8 cellular contexts compared by ENCODE assay signal in the genomic region with DNA sequence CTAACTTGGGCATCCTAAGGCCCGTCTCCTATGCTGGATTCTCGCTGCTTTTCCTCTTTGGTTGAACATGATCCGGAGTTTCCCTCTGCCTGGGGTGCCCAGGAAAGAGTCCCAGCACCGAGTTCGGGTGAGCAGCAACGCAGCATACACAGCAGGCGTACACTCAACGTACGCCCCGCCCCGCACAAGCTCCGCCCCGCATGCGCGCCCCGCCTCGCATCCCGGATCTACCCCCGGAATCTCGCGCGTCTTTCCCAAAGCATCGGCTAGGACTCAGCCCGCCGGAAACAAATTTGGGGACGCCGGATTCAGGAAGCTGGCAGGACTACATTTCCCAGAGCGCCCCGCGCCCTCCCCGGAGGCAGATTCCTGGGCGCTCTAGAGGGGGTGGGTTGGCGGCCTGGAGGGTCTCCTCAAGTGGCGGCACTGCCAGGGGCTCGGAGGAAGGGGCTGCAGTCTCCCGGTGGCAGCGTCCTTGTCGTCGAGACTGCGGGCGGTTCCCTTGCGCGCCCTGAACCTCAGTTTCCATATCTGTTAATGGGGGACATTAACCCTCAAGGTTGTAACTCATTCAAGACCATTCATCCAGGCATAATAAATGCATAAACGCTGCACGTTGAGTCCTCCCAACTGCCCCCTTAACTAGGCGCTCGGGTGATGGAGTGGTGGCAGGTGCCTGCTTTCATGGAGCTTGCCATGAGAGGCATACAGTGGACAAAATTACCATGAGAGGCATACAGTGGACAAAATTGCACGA. TPM values are rescaled to one million over a fixed set of nuclear protein-coding genes. Genes with fewer than 3 reads are reported as not detected.
A peak's percentile ranks its signal among the peaks of the same experiment; 100 is the strongest.
DNase-seq lines count a peak whose midpoint lies in the region; ATAC-seq and TF ChIP-seq lines count a peak whose summit lies in the region.

No MANE protein-coding gene starts in this region.

- intact Hi-C loops in activated CD4-positive, alpha-beta T cell treated with anti-CD3 and anti-CD28 coated beads for 36 hours (cut with DNase I, micrococcal nuclease), result loop anchor here (1.0 to 5.0 kb wide), 5 partner anchors 75 to 886 kb away; a partner anchor contains a TSS

- TF ChIP-seq CTCF in choroid plexus epithelial cell (conservative IDR thresholded peaks at IDR 0.05; ENCODE audit: low read depth, low read length), result no peak

- CTCF ChIA-PET in activated CD4-positive, alpha-beta T cell treated with anti-CD3 and anti-CD28 coated beads for 36 hours (lab: Charles Lee), result interaction anchor here (0.6 to 1.8 kb wide), 9 partner anchors 8 to 351 kb away, joined by 3 to 5 read pairs (median 3); a partner anchor contains a TSS

- H3K9me3 Mint-ChIP-seq in activated CD4-positive, alpha-beta T cell treated with anti-CD3 and anti-CD28 coated beads for 36 hours (ENCODE audit: low read depth), result no peaks in the 10 kb centered on the region

- ATAC-seq in GM18907 (IDR thresholded peaks at IDR 0.05; ENCODE audit: unreplicated experiment) (peak; percentile 73), HG03175 (IDR thresholded peaks at IDR 0.05; ENCODE audit: unreplicated experiment) (peak; percentile 64)
- ATAC-seq in activated CD4-positive, alpha-beta T cell treated with anti-CD3 and anti-CD28 coated beads for 36 hours, result peak; percentile 87

- H3K4me3 Mint-ChIP-seq in activated CD4-positive, alpha-beta T cell treated with anti-CD3 and anti-CD28 coated beads for 36 hours, result peak overlapping the region; percentile 89

- H3K27ac Mint-ChIP-seq in activated CD4-positive, alpha-beta T cell treated with anti-CD3 and anti-CD28 coated beads for 36 hours, result peak overlapping the region; percentile 88

- H3K27me3 Mint-ChIP-seq in activated CD4-positive, alpha-beta T cell treated with anti-CD3 and anti-CD28 coated beads for 36 hours, result no peaks in the 10 kb centered on the region

- peaks cover 11% of the 10 kb centered on the region for H3K36me3 Mint-ChIP-seq in activated CD4-positive, alpha-beta T cell treated with anti-CD3 and anti-CD28 coated beads for 36 hours (ENCODE audit: low read depth)

- peak overlapping the region; percentile 67 for H3K4me3 ChIP-seq in choroid plexus epithelial cell (ENCODE audit: low read depth, low read length)

- POLR2A ChIA-PET in activated CD4-positive, alpha-beta T cell treated with anti-CD3 and anti-CD28 coated beads for 36 hours (lab: Charles Lee), result interaction anchor here (0.6 to 1.0 kb wide), 5 partner anchors 34 to 153 kb away, joined by 3 to 4 read pairs (median 3); a partner anchor contains a TSS

- H3K4me1 Mint-ChIP-seq in activated CD4-positive, alpha-beta T cell treated with anti-CD3 and anti-CD28 coated beads for 36 hours, result peaks cover 22% of the 10 kb centered on the region

- DNase-seq in AG08395 (ENCODE audit: low spot score), result peak; percentile 99
- DNase-seq in NCI-H446 (lab: John Stamatoyannopoulos, UW), result peak; percentile 64 to 93
- DNase-seq in activated CD4-positive, alpha-beta T cell treated with anti-CD3 and anti-CD28 coated beads for 36 hours, result peak; percentile 95
- DNase-seq in choroid plexus epithelial cell (ENCODE audit: low read depth), result peak; percentile 97
- DNase-seq in kidney glomerular epithelial cell (lab: John Stamatoyannopoulos, UW), result peak; percentile 92
- peak; percentile 96 for DNase-seq in stimulated activated CD4-positive, alpha-beta T cell treated with anti-CD3 and anti-CD28 coated beads, Interleukin-15, amount 100 ng/mL, for 24 hours

RNA-seq across cellular contexts. Expression of a gene that starts 1.8 kb away (rescaled TPM):
- 10 to 100 TPM; 10.3 to 11.6 TPM for total RNA-seq in activated CD4-positive, alpha-beta T cell treated with anti-CD3 and anti-CD28 coated beads for 36 hours

RNA-seq across cellular contexts. Expression of a gene that starts 19.4 kb away (rescaled TPM):
- total RNA-seq in activated CD4-positive, alpha-beta T cell treated with anti-CD3 and anti-CD28 coated beads for 36 hours, result not detected

RNA-seq across cellular contexts. Expression of a gene that starts 26.4 kb away (rescaled TPM):
- not detected for total RNA-seq in activated CD4-positive, alpha-beta T cell treated with anti-CD3 and anti-CD28 coated beads for 36 hours

RNA-seq across cellular contexts. Expression of a gene that starts 33.7 kb away (rescaled TPM):
- total RNA-seq in activated CD4-positive, alpha-beta T cell treated with anti-CD3 and anti-CD28 coated beads for 36 hours, result 1 to 10 TPM; 3.7 to 7.3 TPM

RNA-seq across cellular contexts. Expression of a gene that starts 34.4 kb away (rescaled TPM):
- under 1 TPM; 0.11 to 0.16 TPM for total RNA-seq in activated CD4-positive, alpha-beta T cell treated with anti-CD3 and anti-CD28 coated beads for 36 hours

Comparison
In these comparisons a context has a peak if more than half of its experiments do, and no peak if none do; other contexts are left out.
1. Peak in every context shown above with its lines: DNase-seq, ATAC-seq and H3K4me3 ChIP-seq.